In genomic region chr7:156666368-156667109, GRCh38 we compare ENCODE assay signal across 26 cellular contexts. TPM values are rescaled to one million over a fixed set of nuclear protein-coding genes. Genes with fewer than 3 reads are reported as not detected.
A peak's percentile ranks its signal among the peaks of the same experiment; 100 is the strongest.
DNase-seq lines count a peak whose midpoint lies in the region; ATAC-seq, FAIRE-seq and TF ChIP-seq lines count a peak whose summit lies in the region.
"Had no signal": no experiment of that assay in that cellular context is flagged by ENCODE, and none has a peak within 500 bp of the region (broad histone marks: within the 10 kb centered on the region; RNA-seq: fewer than 3 reads in every experiment).

No MANE protein-coding gene starts in this region.

- H4K20me1 ChIP-seq in K562 (replicated peaks; ENCODE audit: control insufficient read depth, insufficient read depth, low read length), result no peaks in the 10 kb centered on the region
- no peaks in the 10 kb centered on the region for H4K20me1 ChIP-seq in neural progenitor cell (ENCODE audit: low read depth)

- no TSS peak for BruUV-seq in K562 (replicated peaks; lab: Mats Ljungman, UMichigan)

- H3K9me3 ChIP-seq in HUES48 (ENCODE audit: control insufficient read depth, insufficient read depth, low read length) (no peaks in the 10 kb centered on the region), K562 (replicated peaks; ENCODE audit: control insufficient read depth, insufficient read depth, low read depth, low read length) (no peaks in the 10 kb centered on the region), neural progenitor cell (ENCODE audit: low read depth) (no peaks in the 10 kb centered on the region), MG63 (no peaks in the 10 kb centered on the region)
- H3K9me3 ChIP-seq: esophagus squamous epithelium, gastroesophageal sphincter had no signal

- H3K4me1 Mint-ChIP-seq in neural progenitor cell, result peaks cover 2% of the 10 kb centered on the region

- intact Hi-C loops in K562 (cut with micrococcal nuclease), result no loop called here
- intact Hi-C loops in left cardiac atrium (cut with DNase I), result no loop called here

- TF ChIP-seq EP300 in K562 (IDR thresholded peaks at IDR 0.05; ENCODE audit: low read length), result no peak

- H3K36me3 ChIP-seq in HUES48 (ENCODE audit: control insufficient read depth, insufficient read depth, low read length) (no peaks in the 10 kb centered on the region), K562 (ENCODE audit: control insufficient read depth, insufficient read depth, low read length) (peaks cover 20% of the 10 kb centered on the region; the same call in 1 of the 3 replicates), neural progenitor cell (no peaks in the 10 kb centered on the region), MG63 (no peaks in the 10 kb centered on the region)

- H3K4me1 ChIP-seq in HUES48 (ENCODE audit: control insufficient read depth, insufficient read depth, low read length), result peaks cover 33% of the 10 kb centered on the region
- peaks cover 9 to 14% of the 10 kb centered on the region in 2 experiments; a peak in 4 of 5 replicates for H3K4me1 ChIP-seq in K562 (replicated peaks in 1 of 2; ENCODE audit: control insufficient read depth in 2 of 2, insufficient read depth in 2 of 2, low read length in 2 of 2)
- H3K4me1 ChIP-seq in neural progenitor cell, result peaks cover 33% of the 10 kb centered on the region
- H3K4me1 ChIP-seq: gastroesophageal sphincter had no signal

- H3F3A ChIP-seq in neural progenitor cell (ENCODE audit: low read depth), result peaks cover 7% of the 10 kb centered on the region

- FAIRE-seq in GM18507 (lab: Jason Lieb, UNC) (peak; percentile 26), K562 (lab: Jason Lieb, UNC) (no peak)

- peak; percentile 17; the same call in 1 of the 3 replicates for ATAC-seq in K562
- ATAC-seq in left cardiac atrium, result no peak
- ATAC-seq: effector memory CD8-positive, alpha-beta T cell; gastroesophageal sphincter; natural killer cell treated with Interleukin-12 subunit alpha and Interleukin-12 subunit beta and Interleukin-15 and Interleukin-18, amount 100 ng/mL, for 72 hours had no signal

- CTCF ChIA-PET in K562 (lab: Yijun Ruan, JAX; ENCODE audit: low intra/inter-chr PET ratio), result no interaction called here

- H3K27ac Mint-ChIP-seq in neural progenitor cell, result no peak overlapping the region
- H3K27ac Mint-ChIP-seq: activated CD4-positive, alpha-beta memory T cell treated with anti-CD3 and anti-CD28 coated beads for 36 hours; effector memory CD8-positive, alpha-beta T cell; HFFc6; natural killer cell treated with Interleukin-12 subunit alpha and Interleukin-12 subunit beta and Interleukin-15 and Interleukin-18, amount 100 ng/mL, for 72 hours had no signal

- no peak for TF ChIP-seq RAD21 in K562 (CRISPR knock-in tag; conservative IDR thresholded peaks at IDR 0.05 in 1 of 2, IDR thresholded peaks at IDR 0.05 in 1 of 2)

- whole genome bisulfite sequencing in K562 (ENCODE audit: insufficient coverage, low coverage, missing lambda C conversion rate), result 72% methylated on average over 8 of the region's 8 CpGs

- no peaks in the 10 kb centered on the region for H3K27me3 ChIP-seq in HUES48 (ENCODE audit: control insufficient read depth, insufficient read depth, low read length)
- no peaks in the 10 kb centered on the region for H3K27me3 ChIP-seq in K562 (ENCODE audit: control insufficient read depth in 2 of 2, insufficient read depth in 2 of 2, low read length in 2 of 2)
- H3K27me3 ChIP-seq in neural progenitor cell, result no peaks in the 10 kb centered on the region
- H3K27me3 ChIP-seq in MG63, result no peaks in the 10 kb centered on the region
- H3K27me3 ChIP-seq: esophagus squamous epithelium, gastroesophageal sphincter had no signal

- POLR2A ChIA-PET in K562 (lab: Yijun Ruan, JAX), result interaction anchor here (1.2 to 2.1 kb wide), 3 partner anchors 8 to 23 kb away, joined by 3 to 9 read pairs (median 4); no protein-coding TSS in a partner anchor

- no peak for DNase-seq in GM18507 (ENCODE audit: extremely low spot score, insufficient read length, low read depth)
- DNase-seq in K562 (ENCODE audit: extremely low read depth in 1 of 4, low spot score in 3 of 4), result no peak
- DNase-seq in neural progenitor cell (ENCODE audit: low spot score), result no peak
- no peak for DNase-seq in MG63
- DNase-seq in left cardiac atrium, result no peak
- no peak for DNase-seq in iPS-NIHi7 (ENCODE audit: extremely low spot score)
- DNase-seq: activated CD4-positive, alpha-beta memory T cell treated with anti-CD3 and anti-CD28 coated beads for 36 hours; activated naive CD4-positive, alpha-beta T cell treated with anti-CD3 and anti-CD28 coated beads, Interleukin-2, amount 50 U/mL, for 16 hours; activated T-cell treated with anti-CD3 and anti-CD28 coated beads, Interleukin-2, amount 50 U/mL, for 1 hour; AML-193; COR-L47; effector memory CD8-positive, alpha-beta T cell; esophagus squamous epithelium; HFFc6; kidney glomerular epithelial cell; NCI-H2171 treated with DMSO at 0.1 percent for 48 hours; NCI-H82; SIG-M5; stimulated activated CD4-positive, alpha-beta T cell treated with anti-CD3 and anti-CD28 coated beads, Interleukin-2, amount 100 ng/mL, for 24 hours; stimulated activated naive CD4-positive, alpha-beta T cell; T-helper 1 cell; trophoblast cell had no signal

- TF ChIP-seq CTCF in K562 (IDR thresholded peaks at IDR 0.05 in 2 of 3, conservative IDR thresholded peaks at IDR 0.05 in 1 of 3; ENCODE audit: insufficient read depth in 2 of 3, low read depth in 1 of 3, low read length in 3 of 3) (no peak), neural progenitor cell (IDR thresholded peaks at IDR 0.05) (no peak)

- H3K27me3 Mint-ChIP-seq in neural progenitor cell (ENCODE audit: insufficient read depth, low read depth), result peaks cover 2% of the 10 kb centered on the region
- H3K27me3 Mint-ChIP-seq: activated CD4-positive, alpha-beta memory T cell treated with anti-CD3 and anti-CD28 coated beads for 36 hours; effector memory CD8-positive, alpha-beta T cell; natural killer cell treated with Interleukin-12 subunit alpha and Interleukin-12 subunit beta and Interleukin-15 and Interleukin-18, amount 100 ng/mL, for 72 hours had no signal

- H2AFZ ChIP-seq in K562 (ENCODE audit: low read depth, low read length) (no peak overlapping the region), neural progenitor cell (replicated peaks) (no peak overlapping the region)

- H3K4me2 ChIP-seq in K562 (ENCODE audit: insufficient read depth, low read length) (no peak overlapping the region), neural progenitor cell (peak overlapping the region; percentile 32)

- H3K79me2 ChIP-seq in K562 (ENCODE audit: control insufficient read depth, insufficient read depth, low read length), result no peaks in the 10 kb centered on the region
- no peaks in the 10 kb centered on the region for H3K79me2 ChIP-seq in neural progenitor cell (ENCODE audit: low read depth)

- peaks cover 8% of the 10 kb centered on the region for H3K36me3 Mint-ChIP-seq in neural progenitor cell
- H3K36me3 Mint-ChIP-seq: natural killer cell treated with Interleukin-12 subunit alpha and Interleukin-12 subunit beta and Interleukin-15 and Interleukin-18, amount 100 ng/mL, for 72 hours had no signal

- no peak overlapping the region for H3K9ac ChIP-seq in HUES48 (ENCODE audit: low read depth, low read length)
- no peak overlapping the region for H3K9ac ChIP-seq in K562 (ENCODE audit: insufficient read depth in 1 of 2, low read depth in 2 of 2, low read length in 2 of 2)
- H3K9ac ChIP-seq in neural progenitor cell, result no peak overlapping the region

- no peak overlapping the region for H3K4me3 ChIP-seq in HUES48 (ENCODE audit: low read depth, low read length)
- no peak overlapping the region for H3K4me3 ChIP-seq in K562
- H3K4me3 ChIP-seq in neural progenitor cell, result no peak overlapping the region
- H3K4me3 ChIP-seq in MG63, result no peak overlapping the region
- H3K4me3 ChIP-seq: esophagus squamous epithelium, gastroesophageal sphincter had no signal

- in situ Hi-C loops in K562 (cut with MboI), result no loop called here

- no peak overlapping the region for H3K4me3 Mint-ChIP-seq in neural progenitor cell
- H3K4me3 Mint-ChIP-seq: activated CD4-positive, alpha-beta memory T cell treated with anti-CD3 and anti-CD28 coated beads for 36 hours; effector memory CD8-positive, alpha-beta T cell; HFFc6; natural killer cell treated with Interleukin-12 subunit alpha and Interleukin-12 subunit beta and Interleukin-15 and Interleukin-18, amount 100 ng/mL, for 72 hours had no signal

- TF ChIP-seq POLR2A in K562 (conservative IDR thresholded peaks at IDR 0.05), result no peak

- peak overlapping the region; percentile 76 for H3K27ac ChIP-seq in HUES48 (ENCODE audit: low read depth, low read length)
- no peak overlapping the region for H3K27ac ChIP-seq in K562 (ENCODE audit: extremely low read depth, low read depth, low read length)
- peak overlapping the region; percentile 87 for H3K27ac ChIP-seq in neural progenitor cell
- H3K27ac ChIP-seq: esophagus squamous epithelium, gastroesophageal sphincter had no signal

- H3K9me1 ChIP-seq in K562 (ENCODE audit: control insufficient read depth, insufficient read depth, low read length), result no peaks in the 10 kb centered on the region

- no peaks in the 10 kb centered on the region for H3K9me3 Mint-ChIP-seq in neural progenitor cell
- H3K9me3 Mint-ChIP-seq: activated CD4-positive, alpha-beta memory T cell treated with anti-CD3 and anti-CD28 coated beads for 36 hours; effector memory CD8-positive, alpha-beta T cell; HFFc6; natural killer cell treated with Interleukin-12 subunit alpha and Interleukin-12 subunit beta and Interleukin-15 and Interleukin-18, amount 100 ng/mL, for 72 hours had no signal

RNA-seq across cellular contexts. Expression of gene RNF32, which starts 26.0 kb away (rescaled TPM):
- total RNA-seq in K562 (2011; cell fraction: chromatin; rRNA removed; ENCODE audit: low replicate concordance), result 1.6 and 7.1 TPM in 2 replicates
- 1.3 and 1.8 TPM in 2 replicates for total RNA-seq in K562 (2011; cell fraction: nucleolus; rRNA removed)
- 2.5 and 5.6 TPM in 2 replicates for total RNA-seq in K562 (2011; cell fraction: nucleoplasm; rRNA removed)
- total RNA-seq in K562 (2014; rRNA removed) (2.6 and 4.1 TPM in 2 replicates), K562 (2014; rRNA removed; fragmentation: Illumina TruSeq; extraction: Trizol) (4.7 and 5.9 TPM in 2 replicates), K562 (2015; rRNA removed; fragmentation: Illumina TruSeq; extraction: Trizol) (4.1 and 4.3 TPM in 2 replicates), K562 (2021) (3.9 and 4.6 TPM in 2 replicates), neural progenitor cell (ENCODE audit: low replicate concordance) (3.0 and 3.3 TPM in 2 replicates), left cardiac atrium (under 1 TPM; 0.56 to 0.76 TPM)
- polyA plus RNA-seq in K562 (2011; rRNA removed) (3.7 and 5.7 TPM in 2 replicates), K562 (2014; fragmentation: Illumina TruSeq; extraction: Trizol) (5.2 and 7.0 TPM in 2 replicates), K562 (2014; fragmentation: Nextera tagmentation; extraction: Ambion mirVana) (1 to 10 TPM; 3.2 to 3.7 TPM), K562 (2014; rRNA removed) (5.2 and 5.3 TPM in 2 replicates)
- 1.5 and 1.9 TPM in 2 replicates for polyA plus RNA-seq in K562 (2011; cell fraction: cytosol; rRNA removed)
- polyA plus RNA-seq in K562 (2011; cell fraction: nucleus; rRNA removed), result 4.2 and 6.4 TPM in 2 replicates
- 6.1 and 10.5 TPM in 2 replicates for polyA plus RNA-seq in K562 (2012)
- polyA minus RNA-seq in K562 (2011; rRNA and poly(A)+ RNA removed), result 1.8 and 2.7 TPM in 2 replicates
- 1.0 TPM in 1 of 2 replicates, not detected in the other for polyA minus RNA-seq in K562 (2011; cell fraction: cytosol; rRNA and poly(A)+ RNA removed)
- polyA minus RNA-seq in K562 (2011; cell fraction: nucleus; rRNA and poly(A)+ RNA removed), result 1.8 and 2.4 TPM in 2 replicates
- total RNA-seq in MG63 (2014; rRNA removed; shearing (Covaris generic); ENCODE audit: low replicate concordance), result 1.8 and 5.2 TPM in 2 replicates
- total RNA-seq: mesenteric fat pad; natural killer cell treated with Interleukin-12 subunit alpha and Interleukin-12 subunit beta and Interleukin-15 and Interleukin-18, amount 100 ng/mL, for 72 hours had no signal
